18 cellular contexts compared by ENCODE assay signal in genomic region chr18:48678237-48679115, GRCh38.
DNase-seq lines count a peak whose midpoint lies in the region; ATAC-seq, FAIRE-seq and TF ChIP-seq lines count a peak whose summit lies in the region.
"Had no signal": no experiment of that assay in that cellular context is flagged by ENCODE, and none has a peak within 500 bp of the region (broad histone marks: within the 10 kb centered on the region; RNA-seq: fewer than 3 reads in every experiment).

No MANE protein-coding gene starts in this region.

- RAD21 ChIA-PET in GM12878 (lab: Charles Lee; ENCODE audit: unreplicated experiment) = interaction anchor here (0.6 to 1.3 kb wide), 6 partner anchors 33 to 768 kb away, joined by 3 to 10 read pairs (median 3); no protein-coding TSS in a partner anchor

- H3K9ac ChIP-seq in DND-41 (ENCODE audit: low read depth, low read length) (no peak overlapping the region), GM12878 (ENCODE audit: control insufficient read depth, insufficient read depth, low read length) (no peak overlapping the region), skeletal muscle tissue (ENCODE audit: low read depth in 1 of 3, low read length in 3 of 3) (no peak overlapping the region), mammary epithelial cell (ENCODE audit: insufficient read depth, low read length) (no peak overlapping the region)

- CTCF ChIA-PET in GM12878 (lab: Yijun Ruan, JAX) (interaction anchor here (0.6 to 6.6 kb wide), 13 partner anchors 9 to 561 kb away, joined by 3 to 99 read pairs (median 4); no protein-coding TSS in a partner anchor), mammary epithelial cell (lab: Charles Lee; ENCODE audit: low non-redundant PET) (interaction anchor here (0.6 kb wide), 1 partner anchor 518 kb away, joined by 3 read pairs; no protein-coding TSS in a partner anchor)

- dilution Hi-C loops in mammary epithelial cell (cut with HindIII; ENCODE audit: low sequenced_read_pairs) = no loop called here

- H3K4me1 ChIP-seq in DND-41 (ENCODE audit: insufficient read depth, low read length) (peaks cover 44% of the 10 kb centered on the region), GM12878 (ENCODE audit: control insufficient read depth, insufficient read depth, low read length) (peaks cover 8% of the 10 kb centered on the region), skeletal muscle tissue (ENCODE audit: control insufficient read depth in 3 of 3, insufficient read depth in 3 of 3, low read length in 3 of 3) (peaks cover 29 to 49% (median 39%) of the 10 kb centered on the region in 3 donors), mammary epithelial cell (ENCODE audit: insufficient read depth, low read length) (peaks cover 3% of the 10 kb centered on the region)

- TF ChIP-seq RAD21 in GM12878 (IDR thresholded peaks at IDR 0.05; ENCODE audit: insufficient read depth, low read depth, low read length) = no peak

- no peak for TF ChIP-seq EP300 in GM12878 (IDR thresholded peaks at IDR 0.05; ENCODE audit: borderline replicate concordance in 1 of 2, control insufficient read depth in 1 of 2, low read depth in 2 of 2, low read length in 2 of 2)

- 85% methylated on average over 16 of the region's 16 CpGs for WGBS in GM12878 (ENCODE audit: insufficient coverage, insufficient replicate concordance, low lambda C conversion rate, missing lambda C conversion rate)
- 95% methylated on average over 13 of the region's 16 CpGs for WGBS in mammary epithelial cell (ENCODE audit: low coverage, missing lambda C conversion rate)

- DNase-seq in cardiac septum (ENCODE audit: low spot score) (peak; percentile 55), left cardiac atrium (no peak), DND-41 (no peak), GM12878 (ENCODE audit: low read depth, low spot score) (no peak), mammary epithelial cell (no peak), activated gamma-delta T cell treated with Interleukin-2 at 50 U/mL for 16 hours (no peak), SIG-M5 (lab: John Stamatoyannopoulos, UW) (no peak)
- DNase-seq: C1 segment of cervical spinal cord, KG1, NCI-H1048, NCI-H146, NCI-H2081, NCI-H748 treated with DMSO at 0.1 percent for 48 hours had no signal

- ATAC-seq in left cardiac atrium = no peak
- ATAC-seq in DND-41 (ENCODE audit: insufficient read depth, low read depth) = no peak
- ATAC-seq in GM12878 = no peak
- ATAC-seq: GM23338, HCT116 had no signal

- TF ChIP-seq POLR2A in GM12878 (IDR thresholded peaks at IDR 0.05; ENCODE audit: low read depth, low read length) = no peak

- BruUV-seq in GM12878 (replicated peaks; lab: Mats Ljungman, UMichigan) = no TSS peak
- no TSS peak for BruUV-seq in mammary epithelial cell (replicated peaks; lab: Mats Ljungman, UMichigan)

- intact Hi-C loops in cardiac septum (cut with DNase I) = loop anchor here (2.0 to 10.0 kb wide), 5 partner anchors 264 to 766 kb away; no protein-coding TSS in a partner anchor
- intact Hi-C loops in left cardiac atrium (cut with DNase I) = loop anchor here (10.0 kb wide), 6 partner anchors 366 to 766 kb away; no protein-coding TSS in a partner anchor
- intact Hi-C loops in GM12878 (cut with micrococcal nuclease; ENCODE audit: unreplicated experiment) = loop anchor here (5.0 to 10.0 kb wide), 6 partner anchors 99 to 1179 kb away; no protein-coding TSS in a partner anchor
- intact Hi-C loops in mammary epithelial cell (cut with micrococcal nuclease) = loop anchor here (5.0 kb wide), 1 partner anchor 99 kb away; no protein-coding TSS in a partner anchor

- no peak overlapping the region for H3K4me2 ChIP-seq in DND-41 (ENCODE audit: insufficient read depth, low read length)
- H3K4me2 ChIP-seq in GM12878 (ENCODE audit: control insufficient read depth, insufficient read depth) = no peak overlapping the region
- no peak overlapping the region for H3K4me2 ChIP-seq in mammary epithelial cell (ENCODE audit: insufficient read depth, low read depth, low read length)
- H3K4me2 ChIP-seq: GM23338 had no signal

- H2AFZ ChIP-seq in DND-41 (ENCODE audit: low read depth, low read length) = no peak overlapping the region
- H2AFZ ChIP-seq in GM12878 (ENCODE audit: control insufficient read depth, low read depth, low read length) = no peak overlapping the region
- no peak overlapping the region for H2AFZ ChIP-seq in mammary epithelial cell (ENCODE audit: low read depth, low read length)
- H2AFZ ChIP-seq: GM23338 had no signal

- H3K9me3 ChIP-seq in DND-41 (ENCODE audit: insufficient read depth, low read length, severe bottlenecking) (no peaks in the 10 kb centered on the region), GM12878 (replicated peaks; ENCODE audit: control insufficient read depth, insufficient read depth, low read length) (no peaks in the 10 kb centered on the region), skeletal muscle tissue (ENCODE audit: control insufficient read depth in 3 of 3, low read length in 3 of 3) (no peaks in the 10 kb centered on the region), mammary epithelial cell (replicated peaks; ENCODE audit: insufficient read depth, low read length) (no peaks in the 10 kb centered on the region)

- TF ChIP-seq CTCF in DND-41 (IDR thresholded peaks at IDR 0.05; ENCODE audit: borderline replicate concordance, extremely low read depth, low read length, poor library complexity, severe bottlenecking) = no peak
- no peak for TF ChIP-seq CTCF in GM12878 (IDR thresholded peaks at IDR 0.05 in 2 of 3, conservative IDR thresholded peaks at IDR 0.05 in 1 of 3; ENCODE audit: control insufficient read depth in 2 of 3, extremely low read depth in 1 of 3, insufficient read depth in 1 of 3, low read depth in 3 of 3, low read length in 3 of 3)
- TF ChIP-seq CTCF in mammary epithelial cell (conservative IDR thresholded peaks at IDR 0.05 in 1 of 2, IDR thresholded peaks at IDR 0.05 in 1 of 2; ENCODE audit: extremely low read depth in 1 of 2, insufficient read depth in 1 of 2, low read depth in 1 of 2, low read length in 2 of 2) = no peak

- H3K36me3 ChIP-seq in DND-41 (ENCODE audit: insufficient read depth, low read length) = no peaks in the 10 kb centered on the region
- H3K36me3 ChIP-seq in GM12878 (ENCODE audit: control insufficient read depth in 2 of 2, insufficient read depth in 2 of 2, low read length in 1 of 2) = no peaks in the 10 kb centered on the region
- peaks cover 0 to 6% (median 0%) of the 10 kb centered on the region in 3 donors for H3K36me3 ChIP-seq in skeletal muscle tissue (ENCODE audit: control insufficient read depth in 3 of 3, insufficient read depth in 3 of 3, low read length in 3 of 3)
- no peaks in the 10 kb centered on the region for H3K36me3 ChIP-seq in mammary epithelial cell (ENCODE audit: insufficient read depth, low read length)

- POLR2A ChIA-PET in GM12878 (lab: Charles Lee) = interaction anchor here (1.1 kb wide), 1 partner anchor 9 kb away, joined by 3 read pairs; no protein-coding TSS in a partner anchor

- FAIRE-seq in GM12878 (lab: Jason Lieb, UNC) = no peak
- FAIRE-seq: A204.1 had no signal

- SMC1A ChIA-PET in GM12878 (lab: Charles Lee; ENCODE audit: uncharacterized antibody, unreplicated experiment) = interaction anchor here (0.6 to 1.3 kb wide), 9 partner anchors 98 to 777 kb away, joined by 3 to 8 read pairs (median 3); no protein-coding TSS in a partner anchor

- H3K79me2 ChIP-seq in DND-41 (ENCODE audit: insufficient read depth, low read length) = no peaks in the 10 kb centered on the region
- no peaks in the 10 kb centered on the region for H3K79me2 ChIP-seq in GM12878 (ENCODE audit: control insufficient read depth, insufficient read depth, low read length)
- H3K79me2 ChIP-seq in mammary epithelial cell (ENCODE audit: insufficient read depth, low read length) = no peaks in the 10 kb centered on the region

- H3K4me3 ChIP-seq in DND-41 (ENCODE audit: low read depth in 1 of 2, low read length in 2 of 2) (no peak overlapping the region), GM12878 (no peak overlapping the region), skeletal muscle tissue (ENCODE audit: low read length in 3 of 3) (no peak overlapping the region), mammary epithelial cell (replicated peaks in 1 of 3; ENCODE audit: insufficient read depth in 1 of 3, low read depth in 2 of 3, low read length in 3 of 3) (no peak overlapping the region)
- H3K4me3 ChIP-seq: GM23338 had no signal

- H4K20me1 ChIP-seq in DND-41 (ENCODE audit: insufficient read depth, low read length) (no peaks in the 10 kb centered on the region), GM12878 (ENCODE audit: control insufficient read depth, insufficient read depth) (no peaks in the 10 kb centered on the region), mammary epithelial cell (ENCODE audit: insufficient read depth, low read length) (no peaks in the 10 kb centered on the region)

- H3K27me3 ChIP-seq in DND-41 (ENCODE audit: insufficient read depth, low read length, poor library complexity) = no peaks in the 10 kb centered on the region
- H3K27me3 ChIP-seq in GM12878 (replicated peaks in 1 of 2; ENCODE audit: control insufficient read depth in 2 of 2, insufficient read depth in 2 of 2, low read length in 1 of 2) = no peaks in the 10 kb centered on the region
- H3K27me3 ChIP-seq in skeletal muscle tissue (ENCODE audit: control insufficient read depth in 3 of 3, insufficient read depth in 3 of 3, low read length in 3 of 3) = no peaks in the 10 kb centered on the region
- no peaks in the 10 kb centered on the region for H3K27me3 ChIP-seq in mammary epithelial cell (ENCODE audit: insufficient read depth, low read length)

- H3K27ac ChIP-seq in DND-41 (ENCODE audit: low read length) (peak overlapping the region; percentile 24; the same call in 1 of the 2 replicates), GM12878 (ENCODE audit: control insufficient read depth, insufficient read depth) (no peak overlapping the region), skeletal muscle tissue (ENCODE audit: low read depth, low read length) (peak overlapping the region; percentile 16), mammary epithelial cell (ENCODE audit: insufficient read depth, low read depth, low read length) (no peak overlapping the region)
- H3K27ac ChIP-seq: RWPE1 had no signal

- in situ Hi-C loops in GM12878 (cut with MboI) (loop anchor here (5.0 to 25.0 kb wide), 3 partner anchors 499 to 1179 kb away; no protein-coding TSS in a partner anchor), mammary epithelial cell (cut with MboI; ENCODE audit: low sequenced_read_pairs in 2 of 2) (loop anchor here (10.0 to 25.0 kb wide), 3 partner anchors 496 to 759 kb away; no protein-coding TSS in a partner anchor)

TF ChIP-seq in GM12878, 131 proteins besides CTCF, POLR2A, EP300 and RAD21 (continues in another document):
- TF ChIP-seq SREBF1 (IDR thresholded peaks at IDR 0.05; ENCODE audit: low read length) = no peak

Comparison
In these comparisons a context has a peak if more than half of its experiments do, and no peak if none do; other contexts are left out.
1. H3K27ac ChIP-seq: peak in DND-41 (single experiment) and skeletal muscle tissue (single experiment); none in GM12878 (single experiment) and mammary epithelial cell (single experiment).